9 cellular contexts compared by ENCODE assay signal in the genomic region with DNA sequence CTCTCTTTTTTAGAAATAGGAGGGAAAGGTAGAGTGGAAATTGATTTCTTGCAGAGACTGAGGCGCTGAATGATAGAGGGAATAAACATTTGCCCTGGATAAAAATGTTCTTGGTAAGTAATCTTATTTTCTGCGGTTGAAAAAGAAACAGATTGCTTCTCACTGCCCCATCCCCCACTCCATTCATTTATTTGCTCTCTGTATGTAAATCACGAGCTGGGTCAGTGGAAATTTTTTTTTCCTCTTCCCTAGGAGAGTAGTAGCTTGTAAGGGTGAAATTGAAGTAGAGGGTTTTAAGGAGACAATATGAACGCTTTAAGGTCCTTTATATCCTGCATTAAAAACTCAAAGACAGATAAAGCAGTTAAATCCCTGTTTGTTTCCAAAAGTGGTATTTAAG. TPM values are rescaled to one million over a fixed set of nuclear protein-coding genes. Genes with fewer than 3 reads are reported as not detected.
DNase-seq lines count a peak whose midpoint lies in the region; ATAC-seq lines count a peak whose summit lies in the region.
"Had no signal": no experiment of that assay in that cellular context is flagged by ENCODE, and none has a peak within 500 bp of the region (broad histone marks: within the 10 kb centered on the region; RNA-seq: fewer than 3 reads in every experiment).

No MANE protein-coding gene starts in this region.

- H3K9me3 ChIP-seq in ectodermal cell (ENCODE audit: control insufficient read depth, low read length) (no peaks in the 10 kb centered on the region), neuron (ENCODE audit: low read length) (peaks cover 5% of the 10 kb centered on the region)

- peak overlapping the region; percentile 65 for H3K4me3 ChIP-seq in ectodermal cell (ENCODE audit: insufficient read depth, low read depth, low read length)
- peak overlapping the region; percentile 84 for H3K4me3 ChIP-seq in neuron (ENCODE audit: low read length)

- H2AFZ ChIP-seq in neuron (ENCODE audit: low read depth, low read length): peak overlapping the region; percentile 82

- H3K27ac Mint-ChIP-seq in stimulated activated memory B cell treated with anti-CD40 and anti-IgM and Interleukin-4, amounts not matched to agents 10 μg/mL and 1 μg/mL and 100 μg/mL, for 72 hours: no peak overlapping the region
- no peak overlapping the region for H3K27ac Mint-ChIP-seq in effector memory CD8-positive, alpha-beta T cell

- H3K36me3 Mint-ChIP-seq in stimulated activated memory B cell treated with anti-CD40 and anti-IgM and Interleukin-4, amounts not matched to agents 10 μg/mL and 1 μg/mL and 100 μg/mL, for 72 hours: no peaks in the 10 kb centered on the region
- H3K36me3 Mint-ChIP-seq in effector memory CD8-positive, alpha-beta T cell (ENCODE audit: insufficient read depth): no peaks in the 10 kb centered on the region

- H3K27me3 ChIP-seq in ectodermal cell (ENCODE audit: control insufficient read depth, insufficient read depth, low read length, poor library complexity, severe bottlenecking) (peaks cover 41% of the 10 kb centered on the region), neuron (ENCODE audit: insufficient read depth, low read length) (no peaks in the 10 kb centered on the region)

- no peak for ATAC-seq in stimulated activated memory B cell treated with anti-CD40 and anti-IgM and Interleukin-4, amounts not matched to agents 10 μg/mL and 1 μg/mL and 100 μg/mL, for 72 hours
- ATAC-seq in effector memory CD8-positive, alpha-beta T cell (replicated peaks): no peak
- no peak for ATAC-seq in HG02885 (IDR thresholded peaks at IDR 0.05; ENCODE audit: poor library complexity, unreplicated experiment)

- H3K36me3 ChIP-seq in ectodermal cell (ENCODE audit: control insufficient read depth, insufficient read depth, low read length) (no peaks in the 10 kb centered on the region), neuron (ENCODE audit: insufficient read depth, low read length) (no peaks in the 10 kb centered on the region)

- H3K4me1 Mint-ChIP-seq in stimulated activated memory B cell treated with anti-CD40 and anti-IgM and Interleukin-4, amounts not matched to agents 10 μg/mL and 1 μg/mL and 100 μg/mL, for 72 hours: peaks cover 16% of the 10 kb centered on the region
- no peaks in the 10 kb centered on the region for H3K4me1 Mint-ChIP-seq in effector memory CD8-positive, alpha-beta T cell (ENCODE audit: low read depth in 2 of 2)

- 0% methylated on average over 1 of the region's 4 CpGs for WGBS in ectodermal cell, 2 experiments

- no peaks in the 10 kb centered on the region for H3K9me3 Mint-ChIP-seq in stimulated activated memory B cell treated with anti-CD40 and anti-IgM and Interleukin-4, amounts not matched to agents 10 μg/mL and 1 μg/mL and 100 μg/mL, for 72 hours
- peaks cover 0 to 3% of the 10 kb centered on the region in 2 donors for H3K9me3 Mint-ChIP-seq in effector memory CD8-positive, alpha-beta T cell

- H3K27ac ChIP-seq in ectodermal cell (ENCODE audit: insufficient read depth, low read depth, low read length, poor library complexity, severe bottlenecking): peak overlapping the region; percentile 17

- H3K4me1 ChIP-seq in ectodermal cell (ENCODE audit: control insufficient read depth, insufficient read depth, low read length) (peaks cover 8% of the 10 kb centered on the region), neuron (ENCODE audit: insufficient read depth, low read length) (peaks cover 18% of the 10 kb centered on the region)

- H3K27me3 Mint-ChIP-seq in stimulated activated memory B cell treated with anti-CD40 and anti-IgM and Interleukin-4, amounts not matched to agents 10 μg/mL and 1 μg/mL and 100 μg/mL, for 72 hours: peaks cover 26% of the 10 kb centered on the region
- no peaks in the 10 kb centered on the region for H3K27me3 Mint-ChIP-seq in effector memory CD8-positive, alpha-beta T cell

- H3K4me3 Mint-ChIP-seq in stimulated activated memory B cell treated with anti-CD40 and anti-IgM and Interleukin-4, amounts not matched to agents 10 μg/mL and 1 μg/mL and 100 μg/mL, for 72 hours: no peak overlapping the region
- peak overlapping the region in 1 of 2 donors; percentile 10 for H3K4me3 Mint-ChIP-seq in effector memory CD8-positive, alpha-beta T cell

- peak; percentile 26 for DNase-seq in COLO668 (lab: John Stamatoyannopoulos, UW; ENCODE audit: unreplicated experiment)
- peak; percentile 50 for DNase-seq in NCI-H345 (lab: John Stamatoyannopoulos, UW)
- DNase-seq in GM19240 (ENCODE audit: insufficient read length, low spot score): no peak
- no peak for DNase-seq in effector memory CD8-positive, alpha-beta T cell
- DNase-seq: GF-D8 had no signal

RNA-seq across cellular contexts. Expression of gene BRINP3, which starts 1.4 kb away (rescaled TPM):
- 0.52 TPM for polyA plus RNA-seq in ectodermal cell (2013, experiment 1 of 4)
- polyA plus RNA-seq in ectodermal cell (2013, experiment 2 of 4): not detected
- polyA plus RNA-seq in ectodermal cell (2013, experiment 3 of 4): not detected
- polyA plus RNA-seq in ectodermal cell (2013, experiment 4 of 4): 0.20 TPM

Comparison
In these comparisons a context has a peak if more than half of its experiments do, and no peak if none do; other contexts are left out.
1. DNase-seq: peak in COLO668 (single experiment) and NCI-H345 (single experiment); none in GM19240 (single experiment) and effector memory CD8-positive, alpha-beta T cell (0 of 3).